ENCODE assay signal across 9 cellular contexts in genomic region chr11:118658372-118659313, GRCh38. TPM values are rescaled to one million over a fixed set of nuclear protein-coding genes. Genes with fewer than 3 reads are reported as not detected.
A peak's percentile ranks its signal among the peaks of the same experiment; 100 is the strongest.
DNase-seq lines count a peak whose midpoint lies in the region; ATAC-seq and TF ChIP-seq lines count a peak whose summit lies in the region.
"Had no signal": no experiment of that assay in that cellular context is flagged by ENCODE, and none has a peak within 500 bp of the region (broad histone marks: within the 10 kb centered on the region; RNA-seq: fewer than 3 reads in every experiment).

No MANE protein-coding gene starts in this region.

- no peaks in the 10 kb centered on the region for H3K27me3 ChIP-seq in BLaER1
- peaks cover 5% of the 10 kb centered on the region for H3K27me3 ChIP-seq in OCI-LY3 (ENCODE audit: low read depth, low read length)
- H3K27me3 ChIP-seq in osteoblast (ENCODE audit: insufficient read depth, low read length) = no peaks in the 10 kb centered on the region

- H2AFZ ChIP-seq in OCI-LY3 (ENCODE audit: low read depth, low read length) = peak overlapping the region; percentile 92
- no peak overlapping the region for H2AFZ ChIP-seq in osteoblast (ENCODE audit: low read length)

- ATAC-seq in GM21576 (IDR thresholded peaks at IDR 0.05; ENCODE audit: unreplicated experiment) = no peak

- H3K4me1 ChIP-seq in BLaER1 (peaks cover 22% of the 10 kb centered on the region), OCI-LY3 (ENCODE audit: low read length) (no peaks in the 10 kb centered on the region), osteoblast (ENCODE audit: insufficient read depth, low read length) (no peaks in the 10 kb centered on the region)

- TF ChIP-seq CTCF in OCI-LY3 (IDR thresholded peaks at IDR 0.05; ENCODE audit: low read depth, low read length) (no peak), epithelial cell of esophagus (IDR thresholded peaks at IDR 0.05; ENCODE audit: insufficient read depth, low read depth, low read length, missing control alignments) (peak; percentile 29), osteoblast (IDR thresholded peaks at IDR 0.05; ENCODE audit: extremely low read depth, low read depth, low read length) (peak; percentile 21)

- H3K9me3 ChIP-seq in BLaER1 (no peaks in the 10 kb centered on the region), OCI-LY3 (ENCODE audit: insufficient read depth, low read length) (no peaks in the 10 kb centered on the region), osteoblast (ENCODE audit: low read depth, low read length) (no peaks in the 10 kb centered on the region)

- H3K27ac ChIP-seq in BLaER1 (peak overlapping the region; percentile 26; the same call in 1 of the 2 replicates), OCI-LY3 (ENCODE audit: low read length) (no peak overlapping the region), osteoblast (ENCODE audit: low read depth, low read length) (no peak overlapping the region)

- H3K9ac ChIP-seq in BLaER1 (peak overlapping the region; percentile 6; the same call in 1 of the 2 replicates), OCI-LY3 (ENCODE audit: low read length) (peak overlapping the region; percentile 47; the same call in 1 of the 2 replicates)

- H3K36me3 ChIP-seq in BLaER1 = no peaks in the 10 kb centered on the region
- H3K36me3 ChIP-seq in OCI-LY3 (replicated peaks; ENCODE audit: low read depth, low read length) = no peaks in the 10 kb centered on the region
- peaks cover 42% of the 10 kb centered on the region for H3K36me3 ChIP-seq in osteoblast (ENCODE audit: insufficient read depth, low read length)

- DNase-seq in epithelial cell of esophagus (ENCODE audit: low read depth) (no peak), osteoblast (ENCODE audit: insufficient read length, low spot score, missing footprints) (peak; percentile 88), NCI-H524 (lab: John Stamatoyannopoulos, UW) (no peak), NCI-H1436 (lab: John Stamatoyannopoulos, UW) (no peak)
- no peak for DNase-seq in activated CD4-positive, alpha-beta T cell treated with anti-CD3 and anti-CD28 coated beads for 1 hour

- peak overlapping the region; percentile 70 for H3K4me2 ChIP-seq in BLaER1
- peak overlapping the region; percentile 85 for H3K4me2 ChIP-seq in OCI-LY3 (ENCODE audit: low read length)
- peak overlapping the region; percentile 22 for H3K4me2 ChIP-seq in osteoblast (ENCODE audit: insufficient read depth, low read length)

- H3K79me2 ChIP-seq in OCI-LY3 (ENCODE audit: low read length) (no peaks in the 10 kb centered on the region), osteoblast (ENCODE audit: insufficient read depth, low read length) (no peaks in the 10 kb centered on the region)

- H3K4me3 ChIP-seq in BLaER1 = no peak overlapping the region
- H3K4me3 ChIP-seq in OCI-LY3 (ENCODE audit: low read length) = peak overlapping the region; percentile 68
- H3K4me3 ChIP-seq in epithelial cell of esophagus (ENCODE audit: low read length) = no peak overlapping the region
- H3K4me3 ChIP-seq in osteoblast (ENCODE audit: insufficient read depth, low read length) = no peak overlapping the region

- H4K20me1 ChIP-seq in BLaER1 (no peaks in the 10 kb centered on the region), OCI-LY3 (ENCODE audit: insufficient read depth, low read length) (no peaks in the 10 kb centered on the region), osteoblast (ENCODE audit: insufficient read depth, low read length) (peaks cover 19% of the 10 kb centered on the region)

RNA-seq across cellular contexts. Expression of gene TREH, which starts 20.8 kb away (rescaled TPM):
- not detected in 2 replicates for total RNA-seq in osteoblast
- total RNA-seq: activated CD4-positive, alpha-beta T cell treated with anti-CD3 and anti-CD28 coated beads for 36 hours had no signal

RNA-seq across cellular contexts. Expression of gene PHLDB1, which starts 51.2 kb away (rescaled TPM):
- total RNA-seq in osteoblast = 86.9 and 96.3 TPM in 2 replicates

Comparison
In these comparisons a context has a peak if more than half of its experiments do, and no peak if none do; other contexts are left out.
1. H3K4me2 ChIP-seq: peak in every context shown above with its lines; median percentile 85 in OCI-LY3; 70 in BLaER1; 22 in osteoblast.